In the genomic region with DNA sequence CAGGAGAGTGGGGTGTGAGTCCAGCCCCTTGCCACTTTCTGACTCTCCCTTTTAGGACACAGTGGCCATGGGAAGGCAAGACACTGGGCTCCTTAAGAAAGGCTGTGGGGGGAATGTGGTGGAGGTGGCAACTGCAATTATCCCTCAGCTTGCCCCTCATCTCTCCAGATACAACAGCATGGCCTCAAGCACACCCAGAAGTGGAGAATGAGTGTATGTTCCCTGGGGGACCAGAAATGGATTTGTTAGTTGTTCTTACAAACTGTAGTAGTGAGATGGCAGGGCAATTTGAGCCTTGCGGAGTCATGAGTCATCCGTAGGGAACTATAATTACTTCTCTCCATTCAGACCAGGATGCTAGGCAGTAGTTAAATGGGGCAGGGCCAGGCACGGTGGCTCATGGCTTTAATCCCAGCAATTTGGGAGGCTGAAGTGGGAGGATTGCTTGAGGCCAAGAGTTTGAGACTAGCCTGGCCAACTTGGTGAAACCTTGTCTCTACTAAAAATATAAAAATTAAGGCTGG, we compare ENCODE assay signal across 10 cellular contexts. TPM values are rescaled to one million over a fixed set of nuclear protein-coding genes. Genes with fewer than 3 reads are reported as not detected.
DNase-seq lines count a peak whose midpoint lies in the region; ATAC-seq, FAIRE-seq and TF ChIP-seq lines count a peak whose summit lies in the region.
"Had no signal": no experiment of that assay in that cellular context is flagged by ENCODE, and none has a peak within 500 bp of the region (broad histone marks: within the 10 kb centered on the region; RNA-seq: fewer than 3 reads in every experiment).

No MANE protein-coding gene starts in this region.

- TF ChIP-seq CTCF in HepG2 (CRISPR knock-in tag; IDR thresholded peaks at IDR 0.05) (no peak), right lobe of liver (IDR thresholded peaks at IDR 0.05) (no peak), endothelial cell of umbilical vein (IDR thresholded peaks at IDR 0.05; ENCODE audit: extremely low read depth in 1 of 2, insufficient read depth in 1 of 2, low read depth in 1 of 2, low read length in 2 of 2) (no peak), BE2C (IDR thresholded peaks at IDR 0.05; ENCODE audit: low read depth, low read length) (no peak)

- H4K20me1 ChIP-seq in HepG2 (ENCODE audit: insufficient read depth, low read length): no peaks in the 10 kb centered on the region
- H4K20me1 ChIP-seq in endothelial cell of umbilical vein (replicated peaks; ENCODE audit: control insufficient read depth, extremely low read depth, insufficient read depth, low read length): no peaks in the 10 kb centered on the region

- H3K27ac ChIP-seq in HepG2 (ENCODE audit: extremely low read length, insufficient read depth, low read length): no peak overlapping the region
- H3K27ac ChIP-seq in right lobe of liver: no peak overlapping the region
- H3K27ac ChIP-seq in endothelial cell of umbilical vein (ENCODE audit: insufficient read depth, low read depth, low read length): no peak overlapping the region

- POLR2A ChIA-PET in HepG2 (lab: Yijun Ruan, JAX): interaction anchor here (1.0 to 1.5 kb wide), 2 partner anchors 13 to 23 kb away, joined by 3 to 4 read pairs; no protein-coding TSS in a partner anchor
- POLR2A ChIA-PET in endothelial cell of umbilical vein (lab: Charles Lee): no interaction called here

- 91% methylated on average over 3 of the region's 3 CpGs for WGBS in HepG2 (ENCODE audit: low lambda C conversion rate)
- 74% methylated on average over 3 of the region's 3 CpGs for WGBS in right lobe of liver (ENCODE audit: insufficient coverage, low coverage, low lambda C conversion rate, missing lambda C conversion rate)

- H3K9me3 ChIP-seq in HepG2 (ENCODE audit: low read length) (no peaks in the 10 kb centered on the region), right lobe of liver (no peaks in the 10 kb centered on the region), endothelial cell of umbilical vein (replicated peaks; ENCODE audit: control insufficient read depth, insufficient read depth, low read length) (no peaks in the 10 kb centered on the region), BE2C (no peaks in the 10 kb centered on the region)

- FAIRE-seq in HepG2 (lab: Jason Lieb, UNC): no peak
- FAIRE-seq in endothelial cell of umbilical vein (lab: Jason Lieb, UNC): peak; percentile 24

- H3K9ac ChIP-seq in HepG2 (ENCODE audit: insufficient read depth, low read depth, low read length): no peak overlapping the region
- H3K9ac ChIP-seq in endothelial cell of umbilical vein (replicated peaks; ENCODE audit: extremely low read depth, insufficient read depth, low read length): no peak overlapping the region

- BruUV-seq in HepG2 (replicated peaks; lab: Mats Ljungman, UMichigan) (no TSS peak), endothelial cell of umbilical vein (replicated peaks; lab: Mats Ljungman, UMichigan) (no TSS peak)

- in situ Hi-C loops in HepG2 (cut with HindIII; ENCODE audit: extremely low pct_ligation_motif_present, low pct_unique_long_range_greater_than_20kb): no loop called here

- no peak overlapping the region for H3K4me2 ChIP-seq in HepG2 (ENCODE audit: low read depth, low read length)
- no peak overlapping the region for H3K4me2 ChIP-seq in endothelial cell of umbilical vein (ENCODE audit: insufficient read depth, low read length)

- TF ChIP-seq POLR2A in HepG2 (IDR thresholded peaks at IDR 0.05; ENCODE audit: insufficient read depth in 1 of 2, low read depth in 2 of 2, low read length in 2 of 2) (no peak), right lobe of liver (IDR thresholded peaks at IDR 0.05) (no peak), endothelial cell of umbilical vein (IDR thresholded peaks at IDR 0.05; ENCODE audit: low read depth, low read length) (no peak)

- H3K27me3 ChIP-seq in HepG2 (ENCODE audit: control insufficient read depth in 1 of 2, insufficient read depth in 2 of 2, low read length in 2 of 2) (no peaks in the 10 kb centered on the region), right lobe of liver (no peaks in the 10 kb centered on the region), endothelial cell of umbilical vein (ENCODE audit: control insufficient read depth in 2 of 2, insufficient read depth in 2 of 2, low read length in 2 of 2) (peaks cover 0 to 1% of the 10 kb centered on the region in 2 experiments), BE2C (peaks cover 28% of the 10 kb centered on the region)

- H3K79me2 ChIP-seq in HepG2 (ENCODE audit: insufficient read depth, low read length) (no peaks in the 10 kb centered on the region), endothelial cell of umbilical vein (ENCODE audit: control insufficient read depth, insufficient read depth, low read length) (no peaks in the 10 kb centered on the region)

- H3K4me3 ChIP-seq in HepG2 (replicated peaks in 1 of 3; ENCODE audit: insufficient read depth in 1 of 3, low read depth in 2 of 3, low read length in 3 of 3) (no peak overlapping the region), right lobe of liver (no peak overlapping the region), endothelial cell of umbilical vein (replicated peaks in 1 of 3; ENCODE audit: insufficient read depth in 1 of 3, low read depth in 1 of 3, low read length in 3 of 3) (no peak overlapping the region), BE2C (ENCODE audit: low read depth, low read length) (no peak overlapping the region)

- peaks cover 72% of the 10 kb centered on the region for H3K4me1 ChIP-seq in HepG2 (ENCODE audit: insufficient read depth, low read length)
- H3K4me1 ChIP-seq in right lobe of liver: no peaks in the 10 kb centered on the region
- H3K4me1 ChIP-seq in endothelial cell of umbilical vein (ENCODE audit: control insufficient read depth, extremely low read depth, insufficient read depth, low read length): no peaks in the 10 kb centered on the region
- no peaks in the 10 kb centered on the region for H3K4me1 ChIP-seq in BE2C

- DNase-seq in HepG2 (ENCODE audit: low spot score): no peak
- no peak for DNase-seq in right lobe of liver
- peak; percentile 25 for DNase-seq in NCI-H446 treated with DMSO at 0.1 percent for 48 hours (lab: John Stamatoyannopoulos, UW)
- no peak for DNase-seq in endothelial cell of umbilical vein (ENCODE audit: low read depth, low spot score)
- peak; percentile 92 for DNase-seq in stromal cell of bone marrow (ENCODE audit: low read depth)
- no peak for DNase-seq in BE2C
- DNase-seq: T-helper 1 cell had no signal

- no peak for TF ChIP-seq RAD21 in HepG2 (CRISPR knock-in tag; IDR thresholded peaks at IDR 0.05)

- dilution Hi-C loops in endothelial cell of umbilical vein (cut with MboI; ENCODE audit: extremely low pct_ligation_motif_present, low sequenced_read_pairs): no loop called here

- H3K9me1 ChIP-seq in endothelial cell of umbilical vein (replicated peaks; ENCODE audit: control insufficient read depth, extremely low read depth, insufficient read depth, low read length): no peaks in the 10 kb centered on the region

- intact Hi-C loops in HepG2 (cut with micrococcal nuclease; ENCODE audit: unreplicated experiment): no loop called here
- intact Hi-C loops in right lobe of liver (cut with DNase I): no loop called here
- intact Hi-C loops in endothelial cell of umbilical vein (cut with micrococcal nuclease): no loop called here

- CTCF ChIA-PET in HepG2 (lab: Yijun Ruan, JAX; ENCODE audit: low intra/inter-chr PET ratio, low total read pairs): no interaction called here
- CTCF ChIA-PET in endothelial cell of umbilical vein (lab: Charles Lee): no interaction called here

- H3K36me3 ChIP-seq in HepG2 (replicated peaks in 1 of 2; ENCODE audit: control insufficient read depth in 1 of 2, insufficient read depth in 2 of 2, low read length in 2 of 2) (no peaks in the 10 kb centered on the region), right lobe of liver (no peaks in the 10 kb centered on the region), endothelial cell of umbilical vein (ENCODE audit: control insufficient read depth in 2 of 2, extremely low read depth in 1 of 2, insufficient read depth in 2 of 2, low read length in 2 of 2) (no peaks in the 10 kb centered on the region), BE2C (no peaks in the 10 kb centered on the region)

- ATAC-seq in HepG2 (no peak), right lobe of liver (no peak), GM19455 (IDR thresholded peaks at IDR 0.05; ENCODE audit: unreplicated experiment) (no peak), HG03378 (IDR thresholded peaks at IDR 0.05; ENCODE audit: unreplicated experiment) (no peak)

- peak overlapping the region; percentile 3 for H2AFZ ChIP-seq in HepG2 (ENCODE audit: low read length)
- H2AFZ ChIP-seq in endothelial cell of umbilical vein (ENCODE audit: low read depth, low read length): no peak overlapping the region

- TF ChIP-seq EP300 in HepG2 (IDR thresholded peaks at IDR 0.05; ENCODE audit: low read depth in 2 of 2, low read length in 2 of 2) (no peak), HepG2 (CRISPR knock-in tag; IDR thresholded peaks at IDR 0.05; ENCODE audit: borderline replicate concordance) (no peak)

RNA-seq across cellular contexts. Expression of a gene that starts 25.6 kb away (rescaled TPM):
- not detected in 2 replicates for total RNA-seq in HepG2 (2016; rRNA removed; fragmentation: Illumina TruSeq; extraction: Trizol)
- total RNA-seq in HepG2 (2016; cell fraction: cytosol; rRNA removed; fragmentation: Illumina TruSeq; extraction: Trizol; ENCODE audit: low read depth): not detected in 2 replicates
- total RNA-seq in HepG2 (2016; cell fraction: insoluble cytoplasmic fraction; rRNA removed; fragmentation: Illumina TruSeq; extraction: Trizol): not detected in 2 replicates
- total RNA-seq in HepG2 (2016; cell fraction: membrane; rRNA removed; fragmentation: Illumina TruSeq; extraction: Trizol): not detected in 2 replicates
- not detected in 2 replicates for total RNA-seq in HepG2 (2016; cell fraction: nucleus; rRNA removed; fragmentation: Illumina TruSeq; extraction: Trizol)
- polyA plus RNA-seq in HepG2 (2011; rRNA removed): 0.10 and 0.12 TPM in 2 replicates
- polyA plus RNA-seq in HepG2 (2011; cell fraction: cytosol; rRNA removed): 0.06 and 0.07 TPM in 2 replicates
- not detected in 2 replicates for polyA plus RNA-seq in HepG2 (2011; cell fraction: nucleus; rRNA removed)
- 0.23 TPM in 1 of 2 replicates, not detected in the other for polyA plus RNA-seq in HepG2 (2012)
- polyA plus RNA-seq in HepG2 (2016; cell fraction: cytosol; fragmentation: Illumina TruSeq; extraction: Trizol; ENCODE audit: low read depth): not detected in 2 replicates
- polyA plus RNA-seq in HepG2 (2016; cell fraction: insoluble cytoplasmic fraction; fragmentation: Illumina TruSeq; extraction: Trizol; ENCODE audit: low read depth): not detected in 2 replicates
- polyA plus RNA-seq in HepG2 (2016; cell fraction: membrane; fragmentation: Illumina TruSeq; extraction: Trizol; ENCODE audit: low read depth): not detected in 2 replicates
- polyA plus RNA-seq in HepG2 (2016; cell fraction: nucleus; fragmentation: Illumina TruSeq; extraction: Trizol; ENCODE audit: insufficient read depth, low read depth): not detected in 2 replicates
- not detected in 2 replicates for polyA minus RNA-seq in HepG2 (2011; rRNA and poly(A)+ RNA removed; ENCODE audit: low replicate concordance)
- polyA minus RNA-seq in HepG2 (2011; cell fraction: cytosol; rRNA and poly(A)+ RNA removed): not detected in 2 replicates
- polyA minus RNA-seq in HepG2 (2011; cell fraction: nucleus; rRNA and poly(A)+ RNA removed): not detected in 2 replicates
- under 1 TPM in 1 of 6 experiments, not detected in 5; 0.29 TPM for total RNA-seq in right lobe of liver
- total RNA-seq in endothelial cell of umbilical vein: not detected in 2 replicates
- polyA plus RNA-seq in endothelial cell of umbilical vein: not detected in 2 replicates
- polyA plus RNA-seq in endothelial cell of umbilical vein (2011; cell fraction: cytosol; rRNA removed): not detected in 2 replicates
- polyA plus RNA-seq in endothelial cell of umbilical vein (2011; cell fraction: nucleus; rRNA removed): not detected in 2 replicates
- polyA plus RNA-seq in endothelial cell of umbilical vein (2012): not detected in 2 replicates
- polyA minus RNA-seq in endothelial cell of umbilical vein: not detected in 2 replicates
- not detected for polyA minus RNA-seq in endothelial cell of umbilical vein (2011; cell fraction: cytosol; rRNA and poly(A)+ RNA removed)
- polyA minus RNA-seq in endothelial cell of umbilical vein (2011; cell fraction: nucleus; rRNA and poly(A)+ RNA removed): not detected in 2 replicates
- not detected for polyA plus RNA-seq in BE2C (2012; ENCODE audit: insufficient read depth, insufficient read length, low read depth)
- total RNA-seq: skeletal muscle tissue had no signal

RNA-seq across cellular contexts. Expression of a gene that starts 41.1 kb away (rescaled TPM):
- total RNA-seq in HepG2 (2016; rRNA removed; fragmentation: Illumina TruSeq; extraction: Trizol) (not detected in 2 replicates), right lobe of liver (1 to 10 TPM in 5 of 6 experiments, under 1 TPM in 1; 0.87 to 2.5 (median 1.8) TPM), endothelial cell of umbilical vein (10.4 and 13.5 TPM in 2 replicates)
- not detected in 2 replicates for total RNA-seq in HepG2 (2016; cell fraction: cytosol; rRNA removed; fragmentation: Illumina TruSeq; extraction: Trizol; ENCODE audit: low read depth)
- total RNA-seq in HepG2 (2016; cell fraction: insoluble cytoplasmic fraction; rRNA removed; fragmentation: Illumina TruSeq; extraction: Trizol): not detected in 2 replicates
- not detected in 2 replicates for total RNA-seq in HepG2 (2016; cell fraction: membrane; rRNA removed; fragmentation: Illumina TruSeq; extraction: Trizol)
- not detected in 2 replicates for total RNA-seq in HepG2 (2016; cell fraction: nucleus; rRNA removed; fragmentation: Illumina TruSeq; extraction: Trizol)
- polyA plus RNA-seq in HepG2 (2011; rRNA removed) (0.20 TPM in 1 of 2 replicates, not detected in the other), endothelial cell of umbilical vein (3.8 and 6.0 TPM in 2 replicates)
- 0.08 and 0.13 TPM in 2 replicates for polyA plus RNA-seq in HepG2 (2011; cell fraction: cytosol; rRNA removed)
- polyA plus RNA-seq in HepG2 (2011; cell fraction: nucleus; rRNA removed): 0.03 TPM in 1 of 2 replicates, not detected in the other
- polyA plus RNA-seq in HepG2 (2012): 0.13 and 0.15 TPM in 2 replicates
- not detected in 2 replicates for polyA plus RNA-seq in HepG2 (2016; cell fraction: cytosol; fragmentation: Illumina TruSeq; extraction: Trizol; ENCODE audit: low read depth)
- not detected in 2 replicates for polyA plus RNA-seq in HepG2 (2016; cell fraction: insoluble cytoplasmic fraction; fragmentation: Illumina TruSeq; extraction: Trizol; ENCODE audit: low read depth)
- not detected in 2 replicates for polyA plus RNA-seq in HepG2 (2016; cell fraction: membrane; fragmentation: Illumina TruSeq; extraction: Trizol; ENCODE audit: low read depth)
- not detected in 2 replicates for polyA plus RNA-seq in HepG2 (2016; cell fraction: nucleus; fragmentation: Illumina TruSeq; extraction: Trizol; ENCODE audit: insufficient read depth, low read depth)
- not detected in 2 replicates for polyA minus RNA-seq in HepG2 (2011; rRNA and poly(A)+ RNA removed; ENCODE audit: low replicate concordance)
- not detected in 2 replicates for polyA minus RNA-seq in HepG2 (2011; cell fraction: cytosol; rRNA and poly(A)+ RNA removed)
- not detected in 2 replicates for polyA minus RNA-seq in HepG2 (2011; cell fraction: nucleus; rRNA and poly(A)+ RNA removed)
- polyA plus RNA-seq in endothelial cell of umbilical vein (2011; cell fraction: cytosol; rRNA removed): 3.8 and 4.8 TPM in 2 replicates
- polyA plus RNA-seq in endothelial cell of umbilical vein (2011; cell fraction: nucleus; rRNA removed): 4.2 and 5.8 TPM in 2 replicates
- 4.0 and 6.7 TPM in 2 replicates for polyA plus RNA-seq in endothelial cell of umbilical vein (2012)
- 3.4 and 4.3 TPM in 2 replicates for polyA minus RNA-seq in endothelial cell of umbilical vein
- not detected for polyA minus RNA-seq in endothelial cell of umbilical vein (2011; cell fraction: cytosol; rRNA and poly(A)+ RNA removed)
- 3.2 and 6.1 TPM in 2 replicates for polyA minus RNA-seq in endothelial cell of umbilical vein (2011; cell fraction: nucleus; rRNA and poly(A)+ RNA removed)
- 14.8 TPM for polyA plus RNA-seq in BE2C (2012; ENCODE audit: insufficient read depth, insufficient read length, low read depth)

RNA-seq across cellular contexts. Expression of a gene that starts 59.9 kb away (rescaled TPM):
- 9.6 and 13.5 TPM in 2 replicates for total RNA-seq in HepG2 (2016; rRNA removed; fragmentation: Illumina TruSeq; extraction: Trizol)
- 2.4 and 3.1 TPM in 2 replicates for total RNA-seq in HepG2 (2016; cell fraction: cytosol; rRNA removed; fragmentation: Illumina TruSeq; extraction: Trizol; ENCODE audit: low read depth)
- 8.3 and 13.2 TPM in 2 replicates for total RNA-seq in HepG2 (2016; cell fraction: insoluble cytoplasmic fraction; rRNA removed; fragmentation: Illumina TruSeq; extraction: Trizol)
- 7.7 and 9.3 TPM in 2 replicates for total RNA-seq in HepG2 (2016; cell fraction: membrane; rRNA removed; fragmentation: Illumina TruSeq; extraction: Trizol)
- total RNA-seq in HepG2 (2016; cell fraction: nucleus; rRNA removed; fragmentation: Illumina TruSeq; extraction: Trizol): 22.7 and 31.8 TPM in 2 replicates
- polyA plus RNA-seq in HepG2 (2011; rRNA removed): 272 and 332 TPM in 2 replicates
- polyA plus RNA-seq in HepG2 (2011; cell fraction: cytosol; rRNA removed): 102 and 103 TPM in 2 replicates
- polyA plus RNA-seq in HepG2 (2011; cell fraction: nucleus; rRNA removed): 369 and 382 TPM in 2 replicates
- polyA plus RNA-seq in HepG2 (2012): 97.8 and 119 TPM in 2 replicates
- polyA plus RNA-seq in HepG2 (2016; cell fraction: cytosol; fragmentation: Illumina TruSeq; extraction: Trizol; ENCODE audit: low read depth): 4.9 and 5.5 TPM in 2 replicates
- 23.8 and 26.6 TPM in 2 replicates for polyA plus RNA-seq in HepG2 (2016; cell fraction: insoluble cytoplasmic fraction; fragmentation: Illumina TruSeq; extraction: Trizol; ENCODE audit: low read depth)
- 8.8 and 10.6 TPM in 2 replicates for polyA plus RNA-seq in HepG2 (2016; cell fraction: membrane; fragmentation: Illumina TruSeq; extraction: Trizol; ENCODE audit: low read depth)
- 77.3 and 85.7 TPM in 2 replicates for polyA plus RNA-seq in HepG2 (2016; cell fraction: nucleus; fragmentation: Illumina TruSeq; extraction: Trizol; ENCODE audit: insufficient read depth, low read depth)
- polyA minus RNA-seq in HepG2 (2011; rRNA and poly(A)+ RNA removed; ENCODE audit: low replicate concordance): 0.07 and 87.5 TPM in 2 replicates
- polyA minus RNA-seq in HepG2 (2011; cell fraction: cytosol; rRNA and poly(A)+ RNA removed): 61.3 and 65.7 TPM in 2 replicates
- 122 and 160 TPM in 2 replicates for polyA minus RNA-seq in HepG2 (2011; cell fraction: nucleus; rRNA and poly(A)+ RNA removed)
- total RNA-seq in right lobe of liver: 10 to 100 TPM; 27.4 to 64.6 (median 45.7) TPM
- 2.1 and 3.6 TPM in 2 replicates for total RNA-seq in endothelial cell of umbilical vein
- 2.4 and 3.5 TPM in 2 replicates for polyA plus RNA-seq in endothelial cell of umbilical vein
- 1.3 and 1.8 TPM in 2 replicates for polyA plus RNA-seq in endothelial cell of umbilical vein (2011; cell fraction: cytosol; rRNA removed)
- 6.3 and 6.7 TPM in 2 replicates for polyA plus RNA-seq in endothelial cell of umbilical vein (2011; cell fraction: nucleus; rRNA removed)
- polyA plus RNA-seq in endothelial cell of umbilical vein (2012): 4.8 and 7.0 TPM in 2 replicates
- 2.0 and 3.6 TPM in 2 replicates for polyA minus RNA-seq in endothelial cell of umbilical vein
- not detected for polyA minus RNA-seq in endothelial cell of umbilical vein (2011; cell fraction: cytosol; rRNA and poly(A)+ RNA removed)
- 1.3 and 3.2 TPM in 2 replicates for polyA minus RNA-seq in endothelial cell of umbilical vein (2011; cell fraction: nucleus; rRNA and poly(A)+ RNA removed)
- not detected for polyA plus RNA-seq in BE2C (2012; ENCODE audit: insufficient read depth, insufficient read length, low read depth)

Comparison
In these comparisons a context has a peak if more than half of its experiments do, and no peak if none do; other contexts are left out.
1. DNase-seq: peak in NCI-H446 treated with DMSO at 0.1 percent for 48 hours (single experiment) and stromal cell of bone marrow (single experiment); none in HepG2 (single experiment), right lobe of liver (0 of 3), endothelial cell of umbilical vein (single experiment) and BE2C (single experiment).